ENCODE assay signal across 11 cellular contexts in genomic region chr10:13158401-13158800, GRCh38. TPM values are rescaled to one million over a fixed set of nuclear protein-coding genes. Genes with fewer than 3 reads are reported as not detected.
A peak's percentile ranks its signal among the peaks of the same experiment; 100 is the strongest.
DNase-seq lines count a peak whose midpoint lies in the region; ATAC-seq, FAIRE-seq and TF ChIP-seq lines count a peak whose summit lies in the region.
"Had no signal": no experiment of that assay in that cellular context is flagged by ENCODE, and none has a peak within 500 bp of the region (broad histone marks: within the 10 kb centered on the region; RNA-seq: fewer than 3 reads in every experiment).

No MANE protein-coding gene starts in this region.

- CTCF ChIA-PET in IMR-90 (lab: Yijun Ruan, JAX), result no interaction called here
- CTCF ChIA-PET in activated CD4-positive, alpha-beta T cell treated with anti-CD3 and anti-CD28 coated beads, Interleukin-2, amount 10 ng/mL, durations not matched to agents 7 days and 5 days (lab: Charles Lee), result interaction anchor here (0.6 to 1.3 kb wide), 2 partner anchors 15 to 39 kb away, joined by 3 to 6 read pairs; no protein-coding TSS in a partner anchor

- H3K27me3 Mint-ChIP-seq in activated CD4-positive, alpha-beta T cell treated with anti-CD3 and anti-CD28 coated beads, Interleukin-2, amount 10 ng/mL, durations not matched to agents 7 days and 5 days, result no peaks in the 10 kb centered on the region

- H3K27me3 ChIP-seq in IMR-90 (ENCODE audit: control insufficient read depth, insufficient read depth, low read length), result no peaks in the 10 kb centered on the region
- no peaks in the 10 kb centered on the region for H3K27me3 ChIP-seq in esophagus squamous epithelium
- no peaks in the 10 kb centered on the region for H3K27me3 ChIP-seq in vagina

- no peaks in the 10 kb centered on the region for H3K9me3 ChIP-seq in IMR-90 (ENCODE audit: control insufficient read depth, insufficient read depth, low read length)
- no peaks in the 10 kb centered on the region for H3K9me3 ChIP-seq in esophagus squamous epithelium
- no peaks in the 10 kb centered on the region for H3K9me3 ChIP-seq in vagina

- H2BK15ac ChIP-seq in IMR-90 (ENCODE audit: low read depth, low read length), result no peak overlapping the region

- no peak overlapping the region for H2BK120ac ChIP-seq in IMR-90 (ENCODE audit: low read depth, low read length)

- H2AK9ac ChIP-seq in IMR-90 (replicated peaks; ENCODE audit: low read depth, low read length, poor library complexity), result no peak overlapping the region

- peaks cover 7% of the 10 kb centered on the region for H3K36me3 Mint-ChIP-seq in activated CD4-positive, alpha-beta T cell treated with anti-CD3 and anti-CD28 coated beads, Interleukin-2, amount 10 ng/mL, durations not matched to agents 7 days and 5 days (ENCODE audit: low read depth)

- no peak overlapping the region for H4K8ac ChIP-seq in IMR-90 (ENCODE audit: low read depth in 2 of 2, low read length in 2 of 2)

- no peak overlapping the region for H2BK5ac ChIP-seq in IMR-90 (ENCODE audit: low read depth, low read length, poor library complexity, severe bottlenecking)

- H3K4me1 ChIP-seq in IMR-90 (ENCODE audit: control insufficient read depth, insufficient read depth, low read length), result no peaks in the 10 kb centered on the region; the same call in 1 of the 2 replicates
- peaks cover 0 to 20% (median 12%) of the 10 kb centered on the region in 3 donors for H3K4me1 ChIP-seq in esophagus squamous epithelium
- peaks cover 13% of the 10 kb centered on the region for H3K4me1 ChIP-seq in vagina

- TF ChIP-seq RAD21 in IMR-90 (IDR thresholded peaks at IDR 0.05; ENCODE audit: low read length), result no peak

- peak overlapping the region; percentile 53 for H2AFZ ChIP-seq in IMR-90 (replicated peaks; ENCODE audit: low read length, poor library complexity)

- POLR2A ChIA-PET in IMR-90 (lab: Charles Lee; ENCODE audit: unreplicated experiment), result no interaction called here
- POLR2A ChIA-PET in activated CD4-positive, alpha-beta T cell treated with anti-CD3 and anti-CD28 coated beads, Interleukin-2, amount 10 ng/mL, durations not matched to agents 7 days and 5 days (lab: Charles Lee), result interaction anchor here (0.5 kb wide), 1 partner anchor 146 kb away, joined by 6 read pairs; no protein-coding TSS in a partner anchor

- no peak overlapping the region for H4K5ac ChIP-seq in IMR-90 (ENCODE audit: low read depth, low read length)

- H4K91ac ChIP-seq in IMR-90 (ENCODE audit: insufficient read depth, low read depth, low read length), result no peak overlapping the region

- 87% methylated on average over 3 of the region's 32 CpGs; no CpG with 5 or more reads in 1 of the 2 experiments for WGBS in IMR-90 (ENCODE audit: extremely low coverage in 2 of 2, insufficient read length in 1 of 2), 2 experiments
- WGBS in esophagus squamous epithelium, 2 donors, result 67 to 68% methylated on average over 15 to 30 of the region's 32 CpGs

- H3K4me3 Mint-ChIP-seq in activated CD4-positive, alpha-beta T cell treated with anti-CD3 and anti-CD28 coated beads, Interleukin-2, amount 10 ng/mL, durations not matched to agents 7 days and 5 days, result peak overlapping the region; percentile 61

- H3K9ac ChIP-seq in IMR-90 (ENCODE audit: low read depth, low read length), result no peak overlapping the region

- DNase-seq in IMR-90 (no peak), esophagus squamous epithelium (lab: John Stamatoyannopoulos, UW) (no peak), vagina (ENCODE audit: extremely low spot score in 2 of 2) (no peak), HTR-8/SVneo (ENCODE audit: insufficient read length, low spot score) (no peak)
- DNase-seq in activated CD4-positive, alpha-beta T cell treated with anti-CD3 and anti-CD28 coated beads, Interleukin-2, amount 10 ng/mL, durations not matched to agents 7 days and 5 days, result peak; percentile 30
- DNase-seq in stimulated activated CD4-positive, alpha-beta T cell treated with anti-CD3 and anti-CD28 coated beads, Interleukin-2, amount 100 ng/mL, for 24 hours, result peak; percentile 16 to 27
- DNase-seq: NCI-H2081, nucleus accumbens had no signal

- H3K4me3 ChIP-seq in IMR-90 (ENCODE audit: insufficient read depth, low read depth, low read length) (no peak overlapping the region), esophagus squamous epithelium (peak overlapping the region; percentile 19 to 39 (median 26)), vagina (peak overlapping the region in 1 of 2 donors; percentile 28)

- no peaks in the 10 kb centered on the region for H3K9me3 Mint-ChIP-seq in activated CD4-positive, alpha-beta T cell treated with anti-CD3 and anti-CD28 coated beads, Interleukin-2, amount 10 ng/mL, durations not matched to agents 7 days and 5 days

- no peaks in the 10 kb centered on the region for H4K20me1 ChIP-seq in IMR-90 (ENCODE audit: insufficient read depth, low read length)

- intact Hi-C loops in IMR-90 (cut with micrococcal nuclease) (no loop called here), esophagus squamous epithelium (cut with DNase I) (no loop called here), vagina (cut with DNase I) (no loop called here)

- ATAC-seq in IMR-90 (ENCODE audit: low read depth) (no peak), HG03457 (IDR thresholded peaks at IDR 0.05; ENCODE audit: unreplicated experiment) (no peak), GM19452 (IDR thresholded peaks at IDR 0.05; ENCODE audit: unreplicated experiment) (no peak)

- no peak overlapping the region for H2BK20ac ChIP-seq in IMR-90 (ENCODE audit: low read depth, low read length)

- no peak for FAIRE-seq in HTR-8/SVneo (lab: Jason Lieb, UNC)
- FAIRE-seq: GM18507 had no signal

- in situ Hi-C loops in IMR-90 (cut with MboI; ENCODE audit: low sequenced_read_pairs), result no loop called here

- no peak overlapping the region for H3K14ac ChIP-seq in IMR-90 (replicated peaks; ENCODE audit: low read depth, low read length)

- no peak overlapping the region for H3K18ac ChIP-seq in IMR-90 (ENCODE audit: low read depth, low read length)

- TF ChIP-seq POLR2A in IMR-90 (IDR thresholded peaks at IDR 0.05; ENCODE audit: low read depth, low read length) (no peak), esophagus squamous epithelium (IDR thresholded peaks at IDR 0.05) (no peak), vagina (IDR thresholded peaks at IDR 0.05) (no peak)

- H3K4ac ChIP-seq in IMR-90 (ENCODE audit: low read depth, low read length), result no peak overlapping the region

- no peak overlapping the region for H3K27ac ChIP-seq in IMR-90 (ENCODE audit: insufficient read depth, low read length)
- no peak overlapping the region for H3K27ac ChIP-seq in esophagus squamous epithelium
- H3K27ac ChIP-seq in vagina, result no peak overlapping the region

- dilution Hi-C loops in IMR-90 (cut with HindIII; ENCODE audit: low sequenced_read_pairs, unreplicated experiment), result no loop called here

- no peak overlapping the region for H3K4me2 ChIP-seq in IMR-90 (ENCODE audit: low read depth, low read length)

- H3K79me1 ChIP-seq in IMR-90 (ENCODE audit: low read depth in 1 of 2, low read length in 2 of 2), result peaks cover 4 to 11% of the 10 kb centered on the region in 2 experiments; a peak in 3 of 4 replicates

- no peak overlapping the region for H3K23ac ChIP-seq in IMR-90 (ENCODE audit: low read depth, low read length)

- no peaks in the 10 kb centered on the region; the same call in 1 of the 2 replicates for H3K9me1 ChIP-seq in IMR-90 (ENCODE audit: insufficient read depth, low read length)

- H2AK5ac ChIP-seq in IMR-90 (ENCODE audit: low read depth, low read length), result no peak overlapping the region

- TF ChIP-seq CTCF in IMR-90 (conservative IDR thresholded peaks at IDR 0.05; ENCODE audit: low read depth, low read length) (no peak), esophagus squamous epithelium (IDR thresholded peaks at IDR 0.05) (no peak), vagina (IDR thresholded peaks at IDR 0.05) (no peak)

- peaks cover 27% of the 10 kb centered on the region for H3K4me1 Mint-ChIP-seq in activated CD4-positive, alpha-beta T cell treated with anti-CD3 and anti-CD28 coated beads, Interleukin-2, amount 10 ng/mL, durations not matched to agents 7 days and 5 days

- BruUV-seq in IMR-90 (replicated peaks; lab: Mats Ljungman, UMichigan), result no TSS peak

- peak overlapping the region; percentile 85 for H3K27ac Mint-ChIP-seq in activated CD4-positive, alpha-beta T cell treated with anti-CD3 and anti-CD28 coated beads, Interleukin-2, amount 10 ng/mL, durations not matched to agents 7 days and 5 days

- H3K36me3 ChIP-seq in IMR-90 (ENCODE audit: control insufficient read depth, insufficient read depth, low read length) (no peaks in the 10 kb centered on the region), esophagus squamous epithelium (no peaks in the 10 kb centered on the region), vagina (no peaks in the 10 kb centered on the region)

- no peak overlapping the region for H3K56ac ChIP-seq in IMR-90 (ENCODE audit: extremely low read depth, insufficient read depth, low read length)

TF ChIP-seq in IMR-90, 13 proteins besides CTCF, POLR2A, EP300 and RAD21:
- TF ChIP-seq SMC3 (IDR thresholded peaks at IDR 0.05; ENCODE audit: low read depth, low read length), result no peak
- no peak for TF ChIP-seq CHD1 (IDR thresholded peaks at IDR 0.05; ENCODE audit: low read depth, low read length)
- no peak for TF ChIP-seq RCOR1 (IDR thresholded peaks at IDR 0.05; ENCODE audit: insufficient replicate concordance, low read length)
TF ChIP-seq in IMR-90: peak in this region for 0.

RNA-seq across cellular contexts. Expression of gene MCM10, which starts 3.0 kb away (rescaled TPM):
- 11.8 and 14.4 TPM in 2 replicates for total RNA-seq in IMR-90 (2012; rRNA removed)
- 4.9 and 5.4 TPM in 2 replicates for polyA plus RNA-seq in IMR-90 (2012; rRNA removed)
- 0.69 and 1.3 TPM in 2 replicates for polyA plus RNA-seq in IMR-90 (2012; cell fraction: cytosol; rRNA removed)
- polyA plus RNA-seq in IMR-90 (2012; cell fraction: nucleus; rRNA removed; ENCODE audit: low replicate concordance), result 1.1 and 3.5 TPM in 2 replicates
- 10 to 100 TPM; 57.4 to 65.4 TPM for total RNA-seq in activated CD4-positive, alpha-beta T cell treated with anti-CD3 and anti-CD28 coated beads, Interleukin-2, amount 10 ng/mL, durations not matched to agents 7 days and 5 days
- 1 to 10 TPM; 2.3 to 9.2 (median 4.0) TPM for total RNA-seq in esophagus squamous epithelium
- 0.98 TPM for total RNA-seq in vagina

RNA-seq across cellular contexts. Expression of gene OPTN, which starts 58.4 kb away (rescaled TPM):
- 34.8 and 56.9 TPM in 2 replicates for total RNA-seq in IMR-90 (2012; rRNA removed)
- polyA plus RNA-seq in IMR-90 (2012; rRNA removed), result 39.1 and 41.4 TPM in 2 replicates
- 10.2 and 14.9 TPM in 2 replicates for polyA plus RNA-seq in IMR-90 (2012; cell fraction: cytosol; rRNA removed)
- 7.7 and 46.9 TPM in 2 replicates for polyA plus RNA-seq in IMR-90 (2012; cell fraction: nucleus; rRNA removed; ENCODE audit: low replicate concordance)
- 100 to 1,000 TPM; 128 to 130 TPM for total RNA-seq in activated CD4-positive, alpha-beta T cell treated with anti-CD3 and anti-CD28 coated beads, Interleukin-2, amount 10 ng/mL, durations not matched to agents 7 days and 5 days
- total RNA-seq in esophagus squamous epithelium, result 10 to 100 TPM; 23.3 to 46.9 (median 33.6) TPM
- 44.7 TPM for total RNA-seq in vagina

Comparison
In these comparisons a context has a peak if more than half of its experiments do, and no peak if none do; other contexts are left out.
1. DNase-seq: peak in activated CD4-positive, alpha-beta T cell treated with anti-CD3 and anti-CD28 coated beads, Interleukin-2, amount 10 ng/mL, durations not matched to agents 7 days and 5 days (single experiment) and stimulated activated CD4-positive, alpha-beta T cell treated with anti-CD3 and anti-CD28 coated beads, Interleukin-2, amount 100 ng/mL, for 24 hours (2 of 2); none in IMR-90 (single experiment), esophagus squamous epithelium (single experiment), vagina (0 of 2) and HTR-8/SVneo (single experiment).